In the genomic region with DNA sequence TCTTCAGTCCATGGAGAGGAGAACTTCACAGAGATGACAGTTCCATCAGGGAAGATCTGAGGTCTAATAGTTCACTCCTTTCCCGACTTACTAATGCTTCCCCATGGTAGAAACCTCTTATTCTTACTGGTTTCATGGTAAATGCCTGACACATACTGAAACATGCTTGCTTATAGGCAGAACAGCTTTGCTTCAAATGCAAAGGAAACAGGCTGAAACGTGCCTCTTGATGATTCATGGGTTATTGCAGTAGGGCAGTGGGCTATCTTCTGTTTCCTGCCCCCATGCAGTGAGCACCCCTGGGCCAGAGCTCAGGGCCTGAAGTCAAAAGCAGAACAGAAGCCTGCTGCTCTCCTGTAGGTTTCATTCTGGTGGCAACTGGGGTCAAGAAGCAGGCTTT, we compare ENCODE assay signal across 25 cellular contexts.
"Had no signal": no experiment of that assay in that cellular context is flagged by ENCODE, and none has a peak within 500 bp of the region (broad histone marks: within the 10 kb centered on the region; RNA-seq: fewer than 3 reads in every experiment).

No MANE protein-coding gene starts in this region.

- DNase-seq: activated B cell treated with CpG ODN at 0.5 μM for 24 hours; activated CD4-positive, alpha-beta T cell treated with anti-CD3 and anti-CD28 coated beads for 36 hours; activated CD4-positive, alpha-beta T cell treated with anti-CD3 and anti-CD28 coated beads, Interleukin-2, amount 50 U/mL, for 4 hours; activated CD8-positive, alpha-beta memory T cell treated with anti-CD3 and anti-CD28 coated beads for 24 hours; activated CD8-positive, alpha-beta memory T cell treated with anti-CD3 and anti-CD28 coated beads, Interleukin-2, amount 50 U/mL, for 4 hours; activated naive CD4-positive, alpha-beta T cell treated with Interleukin-2 at 50 U/mL for 16 hours; activated naive CD8-positive, alpha-beta T cell treated with anti-CD3 and anti-CD28 coated beads for 36 hours; activated T-cell treated with anti-CD3 and anti-CD28 coated beads, Interleukin-2, amount 50 U/mL, for 24 hours; effector CD8-positive, alpha-beta T cell; head of caudate nucleus; islet precursor cell; lower lobe of right lung; midbrain; natural killer cell; pancreas; psoas muscle; stimulated activated CD4-positive, alpha-beta T cell treated with anti-CD3 and anti-CD28 coated beads, Interleukin-4, amount 100 ng/mL, for 24 hours; stimulated activated naive CD8-positive, alpha-beta T cell treated with anti-CD3 and anti-CD28 coated beads, Interleukin-15, Interleukin-2, amounts not matched to agents 100 U/mL and 50 U/mL, for 24 hours; T1000; upper lobe of left lung had no signal

- H3K27me3 Mint-ChIP-seq: dendritic cell treated with granulocyte-macrophage colony-stimulating factor and Interleukin-4, amounts not matched to agents 40 ng/mL and 50 ng/mL, for 4 days had no signal

- H3K27ac Mint-ChIP-seq: activated B cell treated with CpG ODN at 0.5 μM for 24 hours; activated CD4-positive, alpha-beta T cell treated with anti-CD3 and anti-CD28 coated beads for 36 hours; activated naive CD8-positive, alpha-beta T cell treated with anti-CD3 and anti-CD28 coated beads for 36 hours; activated T-cell treated with anti-CD3 and anti-CD28 coated beads, Interleukin-2, amount 50 U/mL, for 24 hours; dendritic cell treated with granulocyte-macrophage colony-stimulating factor and Interleukin-4, amounts not matched to agents 40 ng/mL and 50 ng/mL, for 4 days; natural killer cell had no signal

- FAIRE-seq: astrocyte, pancreas had no signal

- H3K36me3 Mint-ChIP-seq: activated naive CD8-positive, alpha-beta T cell treated with anti-CD3 and anti-CD28 coated beads for 36 hours; natural killer cell had no signal

- H3K27me3 ChIP-seq: esophagus muscularis mucosa, gastroesophageal sphincter, pancreas, right atrium auricular region, upper lobe of left lung had no signal

- H3K9me3 ChIP-seq: esophagus muscularis mucosa, gastroesophageal sphincter, lower lobe of right lung, pancreas, psoas muscle, right atrium auricular region, upper lobe of left lung had no signal

- H3K27ac ChIP-seq: esophagus muscularis mucosa, gastroesophageal sphincter, lower lobe of right lung, pancreas, psoas muscle, right atrium auricular region, upper lobe of left lung had no signal

- ATAC-seq: activated CD4-positive, alpha-beta T cell treated with anti-CD3 and anti-CD28 coated beads for 36 hours; gastroesophageal sphincter; lower lobe of right lung; natural killer cell; pancreas; psoas muscle; stimulated activated naive CD8-positive, alpha-beta T cell treated with anti-CD3 and anti-CD28 coated beads, Interleukin-15, Interleukin-2, amounts not matched to agents 100 U/mL and 50 U/mL, for 24 hours had no signal

- H3K9me3 Mint-ChIP-seq: activated naive CD8-positive, alpha-beta T cell treated with anti-CD3 and anti-CD28 coated beads for 36 hours; activated T-cell treated with anti-CD3 and anti-CD28 coated beads, Interleukin-2, amount 50 U/mL, for 24 hours; dendritic cell treated with granulocyte-macrophage colony-stimulating factor and Interleukin-4, amounts not matched to agents 40 ng/mL and 50 ng/mL, for 4 days; natural killer cell had no signal

- H3K4me3 ChIP-seq: esophagus muscularis mucosa, gastroesophageal sphincter, lower lobe of right lung, pancreas, psoas muscle, right atrium auricular region, upper lobe of left lung had no signal

- H3K4me1 Mint-ChIP-seq: activated B cell treated with CpG ODN at 0.5 μM for 24 hours; activated CD4-positive, alpha-beta T cell treated with anti-CD3 and anti-CD28 coated beads for 36 hours; activated naive CD8-positive, alpha-beta T cell treated with anti-CD3 and anti-CD28 coated beads for 36 hours; natural killer cell had no signal

- H3K4me1 ChIP-seq: esophagus muscularis mucosa, gastroesophageal sphincter, pancreas, psoas muscle, right atrium auricular region had no signal

- H3K4me3 Mint-ChIP-seq: activated B cell treated with CpG ODN at 0.5 μM for 24 hours; activated CD4-positive, alpha-beta T cell treated with anti-CD3 and anti-CD28 coated beads for 36 hours; activated naive CD8-positive, alpha-beta T cell treated with anti-CD3 and anti-CD28 coated beads for 36 hours; activated T-cell treated with anti-CD3 and anti-CD28 coated beads, Interleukin-2, amount 50 U/mL, for 24 hours; dendritic cell treated with granulocyte-macrophage colony-stimulating factor and Interleukin-4, amounts not matched to agents 40 ng/mL and 50 ng/mL, for 4 days; natural killer cell had no signal

- H3K36me3 ChIP-seq: esophagus muscularis mucosa, gastroesophageal sphincter, lower lobe of right lung, pancreas, right atrium auricular region, upper lobe of left lung had no signal
